Comparison of ENCODE assay signal across 1 cellular context in genomic region chr5:132525299-132525724, GRCh38.
TF ChIP-seq lines count a peak whose summit lies in the region.

No MANE protein-coding gene starts in this region.

TF ChIP-seq in HepG2, 621 proteins besides CTCF, POLR2A, EP300 and RAD21:
- TF ChIP-seq ELK4 (CRISPR knock-in tag; IDR thresholded peaks at IDR 0.05; ENCODE audit: borderline replicate concordance): no peak
- no peak for TF ChIP-seq GATAD1 (CRISPR knock-in tag; IDR thresholded peaks at IDR 0.05)
- TF ChIP-seq ISX (CRISPR knock-in tag; conservative IDR thresholded peaks at IDR 0.05): no peak
- no peak for TF ChIP-seq ZNF629 (CRISPR knock-in tag; conservative IDR thresholded peaks at IDR 0.05)
- TF ChIP-seq ZSCAN25 (CRISPR knock-in tag; IDR thresholded peaks at IDR 0.05): no peak
- TF ChIP-seq ZNF574 (CRISPR knock-in tag; IDR thresholded peaks at IDR 0.05): no peak
- no peak for TF ChIP-seq MBNL3 (CRISPR knock-in tag; conservative IDR thresholded peaks at IDR 0.05)
- TF ChIP-seq E2F2 (CRISPR knock-in tag; IDR thresholded peaks at IDR 0.05; ENCODE audit: borderline replicate concordance): no peak
- TF ChIP-seq TCF7 (IDR thresholded peaks at IDR 0.05; ENCODE audit: low read depth): no peak
- no peak for TF ChIP-seq ZNF136 (CRISPR knock-in tag; IDR thresholded peaks at IDR 0.05; ENCODE audit: low read depth)
- TF ChIP-seq RNF219 (CRISPR knock-in tag; IDR thresholded peaks at IDR 0.05): no peak
- no peak for TF ChIP-seq ZNF672 (CRISPR knock-in tag; IDR thresholded peaks at IDR 0.05)
- no peak for TF ChIP-seq ZNF569 (CRISPR knock-in tag; IDR thresholded peaks at IDR 0.05; ENCODE audit: borderline replicate concordance)
- TF ChIP-seq AGO1 (IDR thresholded peaks at IDR 0.05; ENCODE audit: low read depth, low read length, poor library complexity, severe bottlenecking): no peak
- no peak for TF ChIP-seq PRDM4 (CRISPR knock-in tag; IDR thresholded peaks at IDR 0.05; ENCODE audit: borderline replicate concordance)
- no peak for TF ChIP-seq ZNF557 (CRISPR knock-in tag; IDR thresholded peaks at IDR 0.05)
